Comparison of ENCODE assay signal across 8 cellular contexts in the genomic region with DNA sequence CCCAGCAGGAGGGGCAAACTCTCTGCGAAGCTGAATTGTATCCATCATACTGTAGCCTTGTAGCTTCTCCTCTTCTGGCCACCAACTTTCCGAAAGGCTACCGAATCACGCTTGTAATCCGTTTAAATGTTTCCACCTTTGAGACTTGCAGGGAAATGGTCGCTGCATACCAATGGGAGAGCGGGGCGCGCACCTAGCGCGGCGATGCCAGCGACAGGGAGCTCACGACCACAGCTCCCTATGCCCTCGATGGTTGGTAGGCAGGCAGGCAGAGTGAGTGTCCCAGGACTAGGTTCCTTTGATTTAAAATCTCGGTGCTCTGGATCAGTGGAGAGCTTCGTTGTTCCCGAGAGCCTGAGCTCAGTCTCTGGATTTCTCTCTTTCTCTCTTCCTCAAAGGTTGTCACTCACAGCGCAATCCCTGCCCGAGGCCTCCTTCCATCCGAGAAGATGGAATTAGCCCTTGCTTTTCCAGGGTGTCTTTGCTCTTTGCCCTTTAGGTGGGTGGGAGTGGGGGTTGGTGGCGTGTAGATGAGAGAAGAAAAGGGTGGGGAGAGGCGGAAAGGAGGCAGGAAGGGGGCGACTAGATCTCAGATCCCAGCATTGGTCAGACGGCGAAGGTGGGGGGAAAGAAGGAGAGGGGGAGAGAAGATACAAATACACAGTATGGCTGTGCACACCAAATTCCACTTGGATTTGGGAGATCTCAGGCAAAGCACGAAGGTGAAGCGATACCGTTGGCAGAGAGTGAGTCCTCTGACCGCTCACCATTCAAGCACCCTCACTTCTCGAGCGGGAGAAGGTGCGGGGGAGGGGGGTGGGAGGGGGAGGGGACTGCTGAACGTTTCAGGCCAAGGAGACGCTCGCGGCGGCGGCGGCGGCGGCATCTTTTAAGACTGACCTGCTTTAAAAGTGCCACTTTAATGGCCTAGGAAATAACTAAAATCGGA. TPM values are rescaled to one million over a fixed set of nuclear protein-coding genes. Genes with fewer than 3 reads are reported as not detected.
DNase-seq lines count a peak whose midpoint lies in the region.

TSS of gene SLITRK3 (minus strand) at position 757 of the 949 bp plus-strand sequence. CDS start 5,554 bp downstream, outside the sequence.

- H3K9me3 ChIP-seq in SJCRH30 (replicated peaks): no peaks in the 10 kb centered on the region

- peak within 1 kb of the TSS; percentile 37 for H3K4me3 ChIP-seq in SJCRH30

- intact Hi-C loops in posterior vena cava (cut with DNase I): no loop called here

- DNase-seq in G401 (ENCODE audit: low spot score) (peak; percentile 76), SJCRH30 (no peak), glomerular visceral epithelial cell (ENCODE audit: extremely low spot score) (peak; percentile 15), posterior vena cava (ENCODE audit: low spot score) (peak; percentile 58), NCI-H2171 (lab: John Stamatoyannopoulos, UW) (no peak), GM03348 (ENCODE audit: low spot score) (no peak), NCI-H1417 treated with DMSO at 0.1 percent for 48 hours (lab: John Stamatoyannopoulos, UW) (no peak)
- no peak for DNase-seq in activated CD4-positive, alpha-beta T cell treated with anti-CD3 and anti-CD28 coated beads, Interleukin-2, amount 50 U/mL, for 4 hours

- no peaks in the 10 kb centered on the region for H3K27me3 ChIP-seq in SJCRH30

- no peaks in the 10 kb centered on the region for H3K4me1 ChIP-seq in SJCRH30

- no peaks in the 10 kb centered on the region for H3K36me3 ChIP-seq in SJCRH30

- H3K27ac ChIP-seq in SJCRH30: no peak within 1 kb of the TSS

- in situ Hi-C loops in G401 (cut with HindIII; ENCODE audit: low sequenced_read_pairs): no loop called here

RNA-seq across cellular contexts. Expression of gene SLITRK3, which starts in this region (rescaled TPM):
- not detected in 2 replicates for total RNA-seq in G401 (2014; rRNA removed; shearing (Covaris generic))
- not detected in 2 replicates for total RNA-seq in SJCRH30 (2014; rRNA removed; shearing (Covaris generic))
- 1 to 10 TPM in 1 of 2 donors, under 1 TPM in 1; 0.29 to 1.2 TPM for total RNA-seq in posterior vena cava

Comparison
In these comparisons a context has a peak if more than half of its experiments do, and no peak if none do; other contexts are left out.
1. Peak in DNase-seq in G401; RNA of the gene not detected or under 1 TPM.
2. DNase-seq: peak in glomerular visceral epithelial cell (single experiment) and posterior vena cava (single experiment); none in SJCRH30 (0 of 2), NCI-H2171 (single experiment), GM03348 (single experiment), activated CD4-positive, alpha-beta T cell treated with anti-CD3 and anti-CD28 coated beads, Interleukin-2, amount 50 U/mL, for 4 hours (0 of 2) and NCI-H1417 treated with DMSO at 0.1 percent for 48 hours (single experiment).